Comparison of ENCODE assay signal across 22 cellular contexts in the genomic region with DNA sequence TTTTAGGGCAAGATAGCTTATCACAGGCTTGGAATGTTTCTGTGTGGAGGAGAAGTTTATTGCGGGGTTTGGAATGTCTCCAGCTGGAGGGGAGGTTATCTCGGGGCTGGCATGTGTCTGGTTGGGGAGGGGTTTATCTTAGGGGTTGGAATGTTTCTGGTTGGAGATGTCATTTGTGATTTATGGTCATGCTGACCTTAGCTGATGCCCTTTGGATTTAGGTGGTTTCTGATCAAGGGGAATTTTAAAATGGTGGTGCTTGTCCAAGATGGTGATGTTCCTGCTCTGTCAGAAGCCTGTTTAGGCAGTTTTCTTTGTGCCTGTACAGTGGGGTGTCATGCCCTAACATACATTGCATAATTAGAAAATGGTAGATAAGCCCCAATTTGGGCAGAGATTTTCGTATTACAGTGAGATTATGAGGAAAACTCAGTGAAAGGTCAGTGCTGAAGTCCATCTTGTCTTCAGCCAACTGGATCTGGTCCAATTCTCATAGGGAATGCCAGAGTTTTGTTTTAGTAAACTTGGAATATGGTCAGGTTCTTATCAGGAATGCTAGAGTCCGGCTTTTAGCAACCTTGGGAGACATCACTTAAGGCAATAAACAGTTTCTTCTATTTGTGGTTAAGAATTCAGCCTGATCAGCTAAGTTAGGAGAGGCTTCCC. TPM values are rescaled to one million over a fixed set of nuclear protein-coding genes. Genes with fewer than 3 reads are reported as not detected.
DNase-seq lines count a peak whose midpoint lies in the region; ATAC-seq and TF ChIP-seq lines count a peak whose summit lies in the region.
"Had no signal": no experiment of that assay in that cellular context is flagged by ENCODE, and none has a peak within 500 bp of the region (broad histone marks: within the 10 kb centered on the region; RNA-seq: fewer than 3 reads in every experiment).

No MANE protein-coding gene starts in this region.

- no peak for TF ChIP-seq CTCF in AG09309 (IDR thresholded peaks at IDR 0.05; ENCODE audit: control insufficient read depth, insufficient read depth, low read depth, low read length, missing control alignments)
- no peak for TF ChIP-seq CTCF in fibroblast of pulmonary artery (IDR thresholded peaks at IDR 0.05; ENCODE audit: low read length, missing control alignments)

- peaks cover 6% of the 10 kb centered on the region for H3K27me3 Mint-ChIP-seq in activated CD4-positive, alpha-beta T cell treated with anti-CD3 and anti-CD28 coated beads for 36 hours

- no peak overlapping the region for H3K4me3 Mint-ChIP-seq in activated CD4-positive, alpha-beta T cell treated with anti-CD3 and anti-CD28 coated beads for 36 hours
- H3K4me3 Mint-ChIP-seq: CD8-positive, alpha-beta T cell; central memory CD8-positive, alpha-beta T cell; neural progenitor cell; stimulated activated naive CD8-positive, alpha-beta T cell treated with anti-CD3 and anti-CD28 coated beads, Interleukin-15, amount 100 ng/mL, for 72 hours had no signal

- DNase-seq in AG09309 (ENCODE audit: low read depth) (peak; percentile 20), RPMI7951 (ENCODE audit: low read depth) (peak; percentile 51), fibroblast of pulmonary artery (ENCODE audit: low read depth) (peak; percentile 77), mucosa of gallbladder (ENCODE audit: low spot score) (peak; percentile 57), dermis blood vessel endothelial cell (no peak), DMS153 (lab: John Stamatoyannopoulos, UW) (no peak), hepatic stellate cell (ENCODE audit: low spot score) (no peak)
- DNase-seq in activated CD4-positive, alpha-beta T cell treated with anti-CD3 and anti-CD28 coated beads for 36 hours = no peak
- DNase-seq: ACHN; CD8-positive, alpha-beta T cell; DND-41; MV-4-11; NCI-H187 treated with DMSO at 0.1 percent for 48 hours; right cardiac atrium; SHP77; stimulated activated naive CD8-positive, alpha-beta T cell treated with anti-CD3 and anti-CD28 coated beads, Interleukin-15, amount 100 ng/mL, for 72 hours; uterus had no signal

- no peak overlapping the region for H3K4me3 ChIP-seq in AG09309 (ENCODE audit: control insufficient read depth, low read depth, low read length)
- H3K4me3 ChIP-seq in fibroblast of pulmonary artery (replicated peaks; ENCODE audit: low read depth, low read length) = no peak overlapping the region
- H3K4me3 ChIP-seq: neural progenitor cell, uterus had no signal

- CTCF ChIA-PET in activated CD4-positive, alpha-beta T cell treated with anti-CD3 and anti-CD28 coated beads for 36 hours (lab: Charles Lee) = no interaction called here

- H3K4me1 Mint-ChIP-seq in activated CD4-positive, alpha-beta T cell treated with anti-CD3 and anti-CD28 coated beads for 36 hours = peaks cover 10% of the 10 kb centered on the region
- H3K4me1 Mint-ChIP-seq: central memory CD8-positive, alpha-beta T cell; IgD-negative memory B cell; neural progenitor cell; stimulated activated naive CD8-positive, alpha-beta T cell treated with anti-CD3 and anti-CD28 coated beads, Interleukin-15, amount 100 ng/mL, for 72 hours had no signal

- H3K36me3 Mint-ChIP-seq in activated CD4-positive, alpha-beta T cell treated with anti-CD3 and anti-CD28 coated beads for 36 hours (ENCODE audit: low read depth) = no peaks in the 10 kb centered on the region
- H3K36me3 Mint-ChIP-seq: CD8-positive, alpha-beta T cell had no signal

- POLR2A ChIA-PET in activated CD4-positive, alpha-beta T cell treated with anti-CD3 and anti-CD28 coated beads for 36 hours (lab: Charles Lee) = interaction anchor here (1.0 kb wide), 1 partner anchor 116 kb away, joined by 3 read pairs; no protein-coding TSS in a partner anchor

- intact Hi-C loops in activated CD4-positive, alpha-beta T cell treated with anti-CD3 and anti-CD28 coated beads for 36 hours (cut with DNase I, micrococcal nuclease) = loop anchor here in 1 of 2 experiments (10.0 kb wide), 2 partner anchors 85 to 625 kb away; no protein-coding TSS in a partner anchor

- H3K27ac Mint-ChIP-seq in activated CD4-positive, alpha-beta T cell treated with anti-CD3 and anti-CD28 coated beads for 36 hours = no peak overlapping the region
- H3K27ac Mint-ChIP-seq: CD8-positive, alpha-beta T cell; IgD-negative memory B cell; neural progenitor cell; stimulated activated naive CD8-positive, alpha-beta T cell treated with anti-CD3 and anti-CD28 coated beads, Interleukin-15, amount 100 ng/mL, for 72 hours had no signal

- no peaks in the 10 kb centered on the region for H3K9me3 Mint-ChIP-seq in activated CD4-positive, alpha-beta T cell treated with anti-CD3 and anti-CD28 coated beads for 36 hours (ENCODE audit: low read depth)
- H3K9me3 Mint-ChIP-seq: CD8-positive, alpha-beta T cell; central memory CD8-positive, alpha-beta T cell; IgD-negative memory B cell had no signal

- no peak for ATAC-seq in activated CD4-positive, alpha-beta T cell treated with anti-CD3 and anti-CD28 coated beads for 36 hours
- ATAC-seq: CD8-positive, alpha-beta T cell; stimulated activated naive CD8-positive, alpha-beta T cell treated with anti-CD3 and anti-CD28 coated beads, Interleukin-15, amount 100 ng/mL, for 72 hours had no signal

RNA-seq across cellular contexts. Expression of a gene that starts 14.3 kb away (rescaled TPM):
- 3.7 and 5.6 TPM in 2 replicates for total RNA-seq in RPMI7951 (2014; rRNA removed; shearing (Covaris generic))
- 17.2 TPM for total RNA-seq in mucosa of gallbladder
- total RNA-seq in activated CD4-positive, alpha-beta T cell treated with anti-CD3 and anti-CD28 coated beads for 36 hours = 1 to 10 TPM; 1.9 TPM
- total RNA-seq in dermis blood vessel endothelial cell = 0.85 and 0.98 TPM in 2 replicates

RNA-seq across cellular contexts. Expression of a gene that starts 42.3 kb away (rescaled TPM):
- total RNA-seq in RPMI7951 (2014; rRNA removed; shearing (Covaris generic)) = not detected in 2 replicates
- total RNA-seq in mucosa of gallbladder = not detected
- total RNA-seq in activated CD4-positive, alpha-beta T cell treated with anti-CD3 and anti-CD28 coated beads for 36 hours = not detected
- total RNA-seq in dermis blood vessel endothelial cell = not detected in 2 replicates
- total RNA-seq: CD8-positive, alpha-beta T cell; NCI-H460; right cardiac atrium; T-helper 2 cell treated with Interferon-gamma antibody and Interleukin-4, amounts not matched to agents 100 ng/mL and 5 ng/mL, for 36 hours had no signal

Comparison
In these comparisons a context has a peak if more than half of its experiments do, and no peak if none do; other contexts are left out.
1. DNase-seq: peak in AG09309 (single experiment), RPMI7951 (single experiment), fibroblast of pulmonary artery (single experiment) and mucosa of gallbladder (single experiment); none in activated CD4-positive, alpha-beta T cell treated with anti-CD3 and anti-CD28 coated beads for 36 hours (single experiment), dermis blood vessel endothelial cell (single experiment), DMS153 (single experiment) and hepatic stellate cell (single experiment).